In the genomic region with DNA sequence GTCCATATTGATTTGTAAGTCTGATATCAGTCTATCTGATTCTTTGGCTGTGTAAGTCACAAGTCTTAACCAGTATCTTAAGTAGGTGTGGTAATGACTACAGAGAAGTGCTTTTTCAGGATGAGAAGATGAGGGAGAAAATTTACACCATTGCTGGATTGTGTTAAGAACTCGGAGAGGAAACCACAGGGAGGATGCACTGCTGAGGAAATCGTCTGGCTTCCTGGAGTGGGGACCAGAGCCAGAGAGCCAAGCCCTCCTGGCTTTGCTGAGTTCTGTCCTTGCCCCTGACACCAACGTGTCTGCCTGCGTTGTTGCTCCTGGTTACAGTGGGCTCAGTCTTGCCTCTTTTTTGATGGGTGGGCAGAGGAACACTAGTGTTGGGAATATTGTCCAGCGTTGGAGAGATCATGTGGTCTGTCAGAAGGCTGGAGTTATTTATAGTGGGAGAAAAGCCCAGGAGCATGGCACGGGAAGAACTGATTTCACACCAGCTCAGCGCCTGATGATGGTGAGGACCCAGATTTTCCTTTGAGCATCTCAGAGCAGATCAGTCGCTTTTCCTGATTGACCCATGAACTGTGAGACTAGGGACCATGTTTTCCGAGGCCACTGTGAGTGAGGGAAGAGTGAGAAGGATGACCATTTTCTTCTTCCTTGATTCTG, we compare ENCODE assay signal across 13 cellular contexts. TPM values are rescaled to one million over a fixed set of nuclear protein-coding genes. Genes with fewer than 3 reads are reported as not detected.
DNase-seq lines count a peak whose midpoint lies in the region; ATAC-seq, FAIRE-seq and TF ChIP-seq lines count a peak whose summit lies in the region.
"Had no signal": no experiment of that assay in that cellular context is flagged by ENCODE, and none has a peak within 500 bp of the region (broad histone marks: within the 10 kb centered on the region; RNA-seq: fewer than 3 reads in every experiment).

No MANE protein-coding gene starts in this region.

- H3K27me3 ChIP-seq in astrocyte (ENCODE audit: insufficient read depth, low read length): no peaks in the 10 kb centered on the region

- CTCF ChIA-PET in HEK293 (lab: Yijun Ruan, JAX): interaction anchor here (0.7 to 2.5 kb wide), 3 partner anchors 12 to 78 kb away, joined by 3 to 10 read pairs (median 3); no protein-coding TSS in a partner anchor

- H3K4me3 ChIP-seq in HEK293 (ENCODE audit: low read depth, low read length): no peak overlapping the region
- H3K4me3 ChIP-seq in astrocyte (ENCODE audit: insufficient read depth, low read depth, low read length): no peak overlapping the region

- no peak overlapping the region for H3K9ac ChIP-seq in astrocyte (ENCODE audit: low read length)

- H3K9me3 ChIP-seq in HEK293 (ENCODE audit: control insufficient read depth, insufficient read depth, low read depth, low read length) (no peaks in the 10 kb centered on the region), astrocyte (ENCODE audit: insufficient read depth, low read depth, low read length) (no peaks in the 10 kb centered on the region)

- ATAC-seq in naive B cell (ENCODE audit: low read depth in 2 of 2) (no peak), GM18511 (IDR thresholded peaks at IDR 0.05; ENCODE audit: unreplicated experiment) (no peak)
- ATAC-seq: left cardiac atrium had no signal

- H3K4me1 ChIP-seq in HEK293 (ENCODE audit: control insufficient read depth, insufficient read depth, low read length) (peaks cover 24% of the 10 kb centered on the region), astrocyte (ENCODE audit: insufficient read depth, low read length) (peaks cover 23% of the 10 kb centered on the region)

- H3K4me3 Mint-ChIP-seq in astrocyte (ENCODE audit: unreplicated experiment): peak overlapping the region; percentile 58
- H3K4me3 Mint-ChIP-seq in naive B cell: peak overlapping the region in 3 of 8 donors; percentile 9 to 39 (median 31)

- TF ChIP-seq CTCF in HEK293 (tag by site-specific recombination; IDR thresholded peaks at IDR 0.05) (no peak), astrocyte (IDR thresholded peaks at IDR 0.05; ENCODE audit: insufficient read depth, low read depth, low read length) (no peak)

- H3K36me3 ChIP-seq in HEK293 (ENCODE audit: control insufficient read depth in 2 of 2, insufficient read depth in 1 of 2, low read length in 2 of 2): no peaks in the 10 kb centered on the region
- H3K36me3 ChIP-seq in astrocyte (ENCODE audit: insufficient read depth, low read length): no peaks in the 10 kb centered on the region

- DNase-seq in AML-193 (lab: John Stamatoyannopoulos, UW) (peak; percentile 53 to 55), astrocyte (ENCODE audit: low read depth) (no peak), naive B cell (no peak), CD1c-positive myeloid dendritic cell (ENCODE audit: extremely low spot score) (no peak), NCI-H146 (lab: John Stamatoyannopoulos, UW) (no peak)
- DNase-seq in stimulated activated CD4-positive, alpha-beta T cell treated with anti-CD3 and anti-CD28 coated beads, Interleukin-2, amount 100 ng/mL, for 24 hours: no peak
- DNase-seq: activated CD4-positive, alpha-beta T cell treated with anti-CD3 and anti-CD28 coated beads, Interleukin-2, amount 10 ng/mL, durations not matched to agents 24 days and 14 days; left cardiac atrium; NCI-H2107; RPMI8226 had no signal

- H3K27ac ChIP-seq in HEK293 (ENCODE audit: extremely low read depth, low read depth, low read length) (no peak overlapping the region), astrocyte (ENCODE audit: low read depth, low read length) (no peak overlapping the region)

- H3K27ac Mint-ChIP-seq in astrocyte (ENCODE audit: unreplicated experiment): no peak overlapping the region
- H3K27ac Mint-ChIP-seq in naive B cell: peak overlapping the region; percentile 57 to 82 (median 70)
- H3K27ac Mint-ChIP-seq: progenitor cell of endocrine pancreas had no signal

- H3K4me1 Mint-ChIP-seq in astrocyte (ENCODE audit: low read depth, unreplicated experiment): peaks cover 43% of the 10 kb centered on the region
- H3K4me1 Mint-ChIP-seq in naive B cell: peaks cover 59 to 86% (median 77%) of the 10 kb centered on the region in 3 donors

- H3K27me3 Mint-ChIP-seq in astrocyte (ENCODE audit: low read depth, unreplicated experiment) (no peaks in the 10 kb centered on the region), naive B cell (no peaks in the 10 kb centered on the region)
- H3K27me3 Mint-ChIP-seq: activated CD4-positive, alpha-beta T cell treated with anti-CD3 and anti-CD28 coated beads, Interleukin-2, amount 10 ng/mL, durations not matched to agents 24 days and 14 days; progenitor cell of endocrine pancreas had no signal

- FAIRE-seq in astrocyte (lab: Jason Lieb, UNC): no peak

- H3K4me2 ChIP-seq in astrocyte (ENCODE audit: low read length): no peak overlapping the region

- H3K79me2 ChIP-seq in astrocyte (ENCODE audit: insufficient read depth, low read length): peaks cover 83% of the 10 kb centered on the region

- peaks cover 4% of the 10 kb centered on the region for H3K36me3 Mint-ChIP-seq in astrocyte (ENCODE audit: low read depth, unreplicated experiment)
- peaks cover 6 to 7% of the 10 kb centered on the region in 2 donors for H3K36me3 Mint-ChIP-seq in naive B cell

- peaks cover 86% of the 10 kb centered on the region for H4K20me1 ChIP-seq in astrocyte (ENCODE audit: insufficient read depth, low read length)

- H3K9me3 Mint-ChIP-seq in astrocyte (ENCODE audit: unreplicated experiment): no peaks in the 10 kb centered on the region
- no peaks in the 10 kb centered on the region for H3K9me3 Mint-ChIP-seq in naive B cell
- H3K9me3 Mint-ChIP-seq: activated CD4-positive, alpha-beta T cell treated with anti-CD3 and anti-CD28 coated beads, Interleukin-2, amount 10 ng/mL, durations not matched to agents 24 days and 14 days had no signal

- no peak overlapping the region for H2AFZ ChIP-seq in astrocyte (ENCODE audit: low read depth, low read length)

- POLR2A ChIA-PET in HEK293 (lab: Yijun Ruan, JAX): interaction anchor here (0.5 kb wide), 1 partner anchor 24 kb away, joined by 5 read pairs; no protein-coding TSS in a partner anchor

TF ChIP-seq in HEK293, 187 proteins besides CTCF, POLR2A, EP300 and RAD21:
- TF ChIP-seq ZNF10 (tag by site-specific recombination; IDR thresholded peaks at IDR 0.05) (peak; percentile 54; the same call in 1 of the 2 replicates), ZNF223 (tag by site-specific recombination; IDR thresholded peaks at IDR 0.05) (no peak)

RNA-seq across cellular contexts. Expression of a gene that starts 29.6 kb away (rescaled TPM):
- total RNA-seq in astrocyte: 37.2 and 38.1 TPM in 2 replicates
- polyA plus RNA-seq in naive B cell (ENCODE audit: low read depth in 6 of 6): 10 to 100 TPM; 31.0 to 66.8 (median 42.9) TPM

RNA-seq across cellular contexts. Expression of a gene that starts 48.4 kb away (rescaled TPM):
- 18.8 and 20.3 TPM in 2 replicates for total RNA-seq in astrocyte
- not detected for polyA plus RNA-seq in naive B cell (ENCODE audit: low read depth in 6 of 6)

RNA-seq across cellular contexts. Expression of a gene that starts 55.3 kb away (rescaled TPM):
- total RNA-seq in astrocyte: 43.7 and 48.3 TPM in 2 replicates
- under 1 TPM; 0.24 to 0.78 (median 0.60) TPM for polyA plus RNA-seq in naive B cell (ENCODE audit: low read depth in 6 of 6)

Comparison
In these comparisons a context has a peak if more than half of its experiments do, and no peak if none do; other contexts are left out.
1. DNase-seq: peak in AML-193 (2 of 2); none in astrocyte (single experiment), naive B cell (single experiment), stimulated activated CD4-positive, alpha-beta T cell treated with anti-CD3 and anti-CD28 coated beads, Interleukin-2, amount 100 ng/mL, for 24 hours (0 of 2), CD1c-positive myeloid dendritic cell (single experiment) and NCI-H146 (single experiment).